ENCODE assay signal across 8 cellular contexts in genomic region chr4:2469192-2469984, GRCh38. TPM values are rescaled to one million over a fixed set of nuclear protein-coding genes. Genes with fewer than 3 reads are reported as not detected.
DNase-seq lines count a peak whose midpoint lies in the region; ATAC-seq and TF ChIP-seq lines count a peak whose summit lies in the region.

No MANE protein-coding gene starts in this region.

- H3K9me2 ChIP-seq in OCI-LY7 (ENCODE audit: insufficient read depth, low read length) = no peaks in the 10 kb centered on the region

- H3K4me2 ChIP-seq in OCI-LY7 (ENCODE audit: low read length) = peak overlapping the region; percentile 91

- TF ChIP-seq CTCF in OCI-LY7 (conservative IDR thresholded peaks at IDR 0.05; ENCODE audit: low read length) = no peak
- TF ChIP-seq CTCF in progenitor cell of endocrine pancreas (IDR thresholded peaks at IDR 0.05; ENCODE audit: unreplicated experiment) = no peak
- TF ChIP-seq CTCF in upper lobe of right lung (IDR thresholded peaks at IDR 0.05) = no peak

- BruUV-seq in OCI-LY7 (replicated peaks; lab: Mats Ljungman, UMichigan) = no TSS peak

- peaks cover 21% of the 10 kb centered on the region for H3K4me1 Mint-ChIP-seq in progenitor cell of endocrine pancreas (ENCODE audit: low read depth)

- peak overlapping the region; percentile 92 for H3K4me3 ChIP-seq in OCI-LY7 (ENCODE audit: low read depth, low read length, poor library complexity, severe bottlenecking)
- H3K4me3 ChIP-seq in upper lobe of right lung = peak overlapping the region; percentile 100

- H3K27me3 ChIP-seq in upper lobe of right lung = no peaks in the 10 kb centered on the region

- peaks cover 7% of the 10 kb centered on the region; the same call in 1 of the 2 replicates for H3K9me3 ChIP-seq in OCI-LY7 (ENCODE audit: low read length)
- H3K9me3 ChIP-seq in upper lobe of right lung = no peaks in the 10 kb centered on the region

- POLR2A ChIA-PET in OCI-LY7 (lab: Charles Lee) = interaction anchor here (0.6 to 2.2 kb wide), 10 partner anchors 12 to 207 kb away, joined by 3 to 11 read pairs (median 4); partner anchors contain the start of gene FAM193A

- H3K4me1 ChIP-seq in OCI-LY7 (ENCODE audit: insufficient read depth, low read length, poor library complexity, severe bottlenecking) (peaks cover 24% of the 10 kb centered on the region), upper lobe of right lung (peaks cover 24% of the 10 kb centered on the region)

- peak overlapping the region; percentile 99 for H3K27ac Mint-ChIP-seq in progenitor cell of endocrine pancreas

- ATAC-seq in GM18508 (IDR thresholded peaks at IDR 0.05; ENCODE audit: insufficient read depth, unreplicated experiment) = peak; percentile 2
- ATAC-seq in HG02973 (IDR thresholded peaks at IDR 0.05; ENCODE audit: unreplicated experiment) = peak; percentile 41
- ATAC-seq in upper lobe of right lung = peak; percentile 61

- no peaks in the 10 kb centered on the region for H3K9me3 Mint-ChIP-seq in progenitor cell of endocrine pancreas (ENCODE audit: low read depth)

- intact Hi-C loops in OCI-LY7 (cut with micrococcal nuclease; ENCODE audit: unreplicated experiment) (loop anchor here (1.0 to 10.0 kb wide), 5 partner anchors 16 to 755 kb away; partner anchors contain the start of genes GRK4, HAUS3, NOP14 and POLN), upper lobe of right lung (cut with DNase I) (no loop called here)

- peak overlapping the region; percentile 95 for H3K4me3 Mint-ChIP-seq in progenitor cell of endocrine pancreas (ENCODE audit: low read depth)

- peak overlapping the region; percentile 92 for H3K27ac ChIP-seq in OCI-LY7 (ENCODE audit: low read depth, low read length, poor library complexity, severe bottlenecking)
- H3K27ac ChIP-seq in upper lobe of right lung = peak overlapping the region; percentile 88

- peaks cover 12% of the 10 kb centered on the region for H3K36me3 Mint-ChIP-seq in progenitor cell of endocrine pancreas (ENCODE audit: insufficient read depth)

- CTCF ChIA-PET in OCI-LY7 (lab: Charles Lee; ENCODE audit: unreplicated experiment) = no interaction called here

- no peak overlapping the region for H2AFZ ChIP-seq in OCI-LY7 (ENCODE audit: low read length)

- peaks cover 28% of the 10 kb centered on the region for H4K20me1 ChIP-seq in OCI-LY7 (ENCODE audit: insufficient read depth, low read length)

- H3K36me3 ChIP-seq in OCI-LY7 (ENCODE audit: insufficient read depth, low read length) (peaks cover 46% of the 10 kb centered on the region), upper lobe of right lung (peaks cover 17% of the 10 kb centered on the region)

- peak; percentile 23 for DNase-seq in A172 (ENCODE audit: low spot score)
- peak; percentile 86 for DNase-seq in OCI-LY7 (ENCODE audit: low spot score)
- DNase-seq in activated T-helper 9 cell treated with anti-CD3 and anti-CD28 coated beads, Interleukin-2, amount 50 U/mL, for 16 hours (ENCODE audit: low read depth) = peak; percentile 66
- DNase-seq in germinal center (ENCODE audit: low spot score) = peak; percentile 82
- DNase-seq in progenitor cell of endocrine pancreas (ENCODE audit: low spot score, unreplicated experiment) = no peak
- peak; percentile 79 for DNase-seq in upper lobe of right lung

- peaks cover 64% of the 10 kb centered on the region for H3K79me2 ChIP-seq in OCI-LY7 (ENCODE audit: insufficient read depth, low read depth, low read length)

- peaks cover 2% of the 10 kb centered on the region for H3K27me3 Mint-ChIP-seq in progenitor cell of endocrine pancreas

RNA-seq across cellular contexts. Expression of gene RNF4, which starts 0.5 kb away (rescaled TPM):
- 50.8 and 55.6 TPM in 2 replicates for total RNA-seq in A172 (2014; rRNA removed; shearing (Covaris generic))
- total RNA-seq in OCI-LY7 (2014; rRNA removed; shearing (Covaris generic)) = 63.6 and 65.0 TPM in 2 replicates
- 76.5 and 77.5 TPM in 2 replicates for total RNA-seq in OCI-LY7 (2022)
- total RNA-seq in progenitor cell of endocrine pancreas = 44.2 and 49.5 TPM in 2 replicates
- total RNA-seq in upper lobe of right lung = 41.0 TPM

RNA-seq across cellular contexts. Expression of gene CFAP99, which starts 50.6 kb away (rescaled TPM):
- total RNA-seq in A172 (2014; rRNA removed; shearing (Covaris generic)) = not detected in 2 replicates
- total RNA-seq in OCI-LY7 (2014; rRNA removed; shearing (Covaris generic)) = not detected in 2 replicates
- total RNA-seq in OCI-LY7 (2022) = not detected in 2 replicates
- total RNA-seq in progenitor cell of endocrine pancreas = not detected in 2 replicates
- total RNA-seq in upper lobe of right lung = not detected

RNA-seq across cellular contexts. Expression of gene ZFYVE28, which starts 50.9 kb away (rescaled TPM):
- total RNA-seq in A172 (2014; rRNA removed; shearing (Covaris generic)) = 0.89 and 3.4 TPM in 2 replicates
- total RNA-seq in OCI-LY7 (2014; rRNA removed; shearing (Covaris generic)) = 4.8 TPM in 1 of 2 replicates, not detected in the other
- total RNA-seq in OCI-LY7 (2022) (0.32 TPM in 1 of 2 replicates, not detected in the other), progenitor cell of endocrine pancreas (1.6 and 3.3 TPM in 2 replicates), upper lobe of right lung (16.6 TPM)

Comparison
In these comparisons a context has a peak if more than half of its experiments do, and no peak if none do; other contexts are left out.
1. ATAC-seq: peak in every context shown above with its lines; median percentile 61 in upper lobe of right lung; 41 in HG02973; 2 in GM18508.